ENCODE assay signal across 1 cellular context in the genomic region with DNA sequence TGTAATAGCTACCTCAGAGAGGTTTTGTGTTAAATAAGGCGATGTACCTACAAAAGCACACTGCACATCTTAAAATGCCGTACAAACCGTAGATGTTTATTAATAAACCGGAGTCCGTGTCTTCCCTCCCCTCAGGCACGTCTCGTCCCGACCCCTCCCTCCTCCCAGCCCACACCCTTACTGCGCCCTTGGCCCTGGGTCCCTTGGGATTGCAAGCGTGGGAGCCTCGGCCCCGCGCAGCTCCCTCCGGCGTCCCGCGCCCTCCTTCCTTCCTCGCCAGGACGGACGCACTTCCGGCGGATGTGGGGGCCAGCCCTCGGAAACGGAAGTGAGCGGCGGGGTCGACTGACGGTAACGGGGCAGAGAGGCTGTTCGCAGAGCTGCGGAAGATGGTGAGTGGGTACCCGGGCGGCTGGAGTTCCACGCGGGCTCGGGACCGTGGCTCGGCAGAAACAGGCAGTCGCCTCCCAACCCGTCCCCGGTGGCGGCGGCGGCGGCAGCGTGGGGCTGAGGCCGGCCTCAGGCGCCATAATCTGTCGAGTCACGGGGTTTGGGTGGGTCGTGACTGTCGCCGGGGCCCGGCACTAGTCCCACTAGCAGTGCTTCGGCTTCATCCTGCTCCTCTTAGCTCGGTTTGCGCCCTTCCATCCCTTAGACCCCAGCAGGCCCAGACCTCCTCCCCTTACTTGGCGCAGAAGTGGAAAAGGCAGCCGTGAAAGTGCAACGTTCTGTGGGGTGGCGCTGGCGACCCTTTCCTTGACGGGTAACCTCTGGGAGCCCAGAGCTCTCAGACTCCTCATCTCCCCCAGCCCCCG.
TF ChIP-seq lines count a peak whose summit lies in the region.

TSS of gene POMP (plus strand) at position 335 of the 815 bp plus-strand sequence. CDS start at position 390, 55 bp downstream.

TF ChIP-seq in K562, 482 proteins besides CTCF, POLR2A, EP300 and RAD21 (continued from another document):
- TF ChIP-seq RBM22 (IDR thresholded peaks at IDR 0.05; ENCODE audit: low read depth, low read length, poor library complexity, severe bottlenecking): peak; percentile 30
- TF ChIP-seq BCOR (IDR thresholded peaks at IDR 0.05): no peak
- TF ChIP-seq NEUROD1 (IDR thresholded peaks at IDR 0.05; ENCODE audit: borderline replicate concordance, low read depth, low read length, partially characterized antibody): no peak
- no peak for TF ChIP-seq BACH1 (tag; IDR thresholded peaks at IDR 0.05)
- no peak for TF ChIP-seq FOXA1 (IDR thresholded peaks at IDR 0.05; ENCODE audit: borderline replicate concordance)
- no peak for TF ChIP-seq MBD1 (CRISPR knock-in tag; IDR thresholded peaks at IDR 0.05)
- TF ChIP-seq CSDE1 (IDR thresholded peaks at IDR 0.05): no peak
- TF ChIP-seq RNF2 (IDR thresholded peaks at IDR 0.05): 0 out of 2 replicates have a peak, but pooled peaks have one; percentile 11
- no peak for TF ChIP-seq ZNF695 (CRISPR knock-in tag; IDR thresholded peaks at IDR 0.05)
- peak; percentile 85 for TF ChIP-seq NR2C2 (CRISPR knock-in tag; IDR thresholded peaks at IDR 0.05)
- TF ChIP-seq NR2C2 (tag; IDR thresholded peaks at IDR 0.05): peak; percentile 97
- no peak for TF ChIP-seq ZNF395 (CRISPR knock-in tag; IDR thresholded peaks at IDR 0.05)
- peak; percentile 70 for TF ChIP-seq ZFX (CRISPR knock-in tag; IDR thresholded peaks at IDR 0.05)
- no peak for TF ChIP-seq ZNF24 (IDR thresholded peaks at IDR 0.05)
- TF ChIP-seq FOSL1 (tag; conservative IDR thresholded peaks at IDR 0.05): peak; percentile 7; the same call in 1 of the 2 replicates
- no peak for TF ChIP-seq ZNF12 (CRISPR knock-in tag; IDR thresholded peaks at IDR 0.05)
- TF ChIP-seq, protein P1, sequence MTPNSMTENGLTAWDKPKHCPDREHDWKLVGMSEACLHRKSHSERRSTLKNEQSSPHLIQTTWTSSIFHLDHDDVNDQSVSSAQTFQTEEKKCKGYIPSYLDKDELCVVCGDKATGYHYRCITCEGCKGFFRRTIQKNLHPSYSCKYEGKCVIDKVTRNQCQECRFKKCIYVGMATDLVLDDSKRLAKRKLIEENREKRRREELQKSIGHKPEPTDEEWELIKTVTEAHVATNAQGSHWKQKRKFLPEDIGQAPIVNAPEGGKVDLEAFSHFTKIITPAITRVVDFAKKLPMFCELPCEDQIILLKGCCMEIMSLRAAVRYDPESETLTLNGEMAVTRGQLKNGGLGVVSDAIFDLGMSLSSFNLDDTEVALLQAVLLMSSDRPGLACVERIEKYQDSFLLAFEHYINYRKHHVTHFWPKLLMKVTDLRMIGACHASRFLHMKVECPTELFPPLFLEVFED (CRISPR knock-in tag; conservative IDR thresholded peaks at IDR 0.05): no peak
- TF ChIP-seq ZNF124 (CRISPR knock-in tag; IDR thresholded peaks at IDR 0.05): no peak
- TF ChIP-seq CHD2 (IDR thresholded peaks at IDR 0.05; ENCODE audit: low read depth, low read length): no peak
- peak; percentile 81 for TF ChIP-seq POLR2AphosphoS5 (IDR thresholded peaks at IDR 0.05; ENCODE audit: control insufficient read depth, insufficient read depth, low read depth, low read length)
- no peak for TF ChIP-seq FOXK1 (CRISPR knock-in tag; IDR thresholded peaks at IDR 0.05; ENCODE audit: borderline replicate concordance)
- no peak for TF ChIP-seq MEF2A (IDR thresholded peaks at IDR 0.05; ENCODE audit: control insufficient read depth, low read depth, low read length)
- TF ChIP-seq ZNF398 (CRISPR knock-in tag; IDR thresholded peaks at IDR 0.05): no peak
- no peak for TF ChIP-seq MXI1 (IDR thresholded peaks at IDR 0.05; ENCODE audit: low read depth, low read length)
- no peak for TF ChIP-seq ZNF436 (CRISPR knock-in tag; IDR thresholded peaks at IDR 0.05)
- no peak for TF ChIP-seq PHTF2 (CRISPR knock-in tag; IDR thresholded peaks at IDR 0.05)
- TF ChIP-seq ZNF174 (CRISPR knock-in tag; IDR thresholded peaks at IDR 0.05): no peak
- TF ChIP-seq XRCC5 (IDR thresholded peaks at IDR 0.05; ENCODE audit: low read depth, low read length): no peak
- peak; percentile 45; the same call in 1 of the 2 replicates for TF ChIP-seq KLF1 (tag; IDR thresholded peaks at IDR 0.05)
- TF ChIP-seq DNMT1 (IDR thresholded peaks at IDR 0.05): no peak
- TF ChIP-seq RBFOX2 (IDR thresholded peaks at IDR 0.05; ENCODE audit: low read depth, low read length): peak; percentile 98
TF ChIP-seq in K562: peak in this region for 90.
